8 cellular contexts compared by ENCODE assay signal in the genomic region with DNA sequence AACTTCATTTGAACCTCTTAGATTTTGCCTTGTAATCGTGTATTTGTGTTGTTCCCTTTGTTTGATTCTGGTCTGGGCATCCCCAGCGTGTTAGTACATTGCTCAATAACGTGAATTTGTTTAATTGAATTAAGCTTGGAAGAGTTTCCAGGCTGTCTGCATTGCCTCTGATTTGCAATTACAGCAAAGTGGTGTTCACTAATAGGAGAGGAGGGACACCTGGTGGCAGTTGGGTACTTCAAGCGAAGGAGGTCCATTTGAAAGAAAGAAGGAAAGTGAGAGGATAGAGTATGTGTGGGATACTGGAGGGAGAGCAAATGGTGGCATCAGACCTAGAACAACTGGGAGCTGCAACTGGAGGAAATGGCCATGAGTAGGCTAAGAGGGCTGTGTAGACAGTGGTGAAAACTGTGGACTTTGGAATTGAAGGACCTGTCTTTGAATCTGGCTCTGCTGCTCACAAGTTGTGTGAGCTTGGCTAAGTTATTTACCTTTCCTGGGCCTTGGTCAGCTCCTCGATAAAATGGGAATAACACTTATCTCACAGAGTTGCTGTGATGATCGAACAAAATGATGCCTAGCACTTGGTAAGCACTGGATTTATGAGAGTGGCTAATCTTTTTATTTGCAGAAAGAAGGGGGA. TPM values are rescaled to one million over a fixed set of nuclear protein-coding genes. Genes with fewer than 3 reads are reported as not detected.
DNase-seq lines count a peak whose midpoint lies in the region; ATAC-seq and TF ChIP-seq lines count a peak whose summit lies in the region.

No MANE protein-coding gene starts in this region.

- POLR2A ChIA-PET in A673 (lab: Charles Lee; ENCODE audit: low non-redundant PET) (no interaction called here), GM10248 (lab: Yijun Ruan, JAX) (no interaction called here)
- POLR2A ChIA-PET in activated CD4-positive, alpha-beta memory T cell treated with anti-CD3 and anti-CD28 coated beads for 36 hours (lab: Charles Lee) = no interaction called here

- TF ChIP-seq CTCF in A673 (conservative IDR thresholded peaks at IDR 0.05; ENCODE audit: low read depth, low read length) (peak; percentile 74), GM10248 (IDR thresholded peaks at IDR 0.05; ENCODE audit: control extremely low read depth, extremely low read depth, low read depth, missing control alignments) (peak; percentile 63), fibroblast of pulmonary artery (IDR thresholded peaks at IDR 0.05; ENCODE audit: low read length, missing control alignments) (peak; percentile 69), osteocyte (IDR thresholded peaks at IDR 0.05) (peak; percentile 72), glutamatergic neuron (IDR thresholded peaks at IDR 0.05; ENCODE audit: partially characterized antibody, unreplicated experiment) (no peak)

- intact Hi-C loops in A673 (cut with micrococcal nuclease; ENCODE audit: unreplicated experiment) = loop anchor here (5.0 to 10.0 kb wide), 3 partner anchors 641 to 754 kb away; no protein-coding TSS in a partner anchor
- intact Hi-C loops in activated CD4-positive, alpha-beta memory T cell treated with anti-CD3 and anti-CD28 coated beads for 36 hours (cut with micrococcal nuclease) = loop anchor here (1.0 to 10.0 kb wide), 2 partner anchors 641 to 755 kb away; no protein-coding TSS in a partner anchor

- CTCF ChIA-PET in A673 (lab: Charles Lee) (interaction anchor here (1.1 to 1.3 kb wide), 2 partner anchors 733 to 740 kb away, joined by 3 to 4 read pairs; no protein-coding TSS in a partner anchor), GM10248 (lab: Yijun Ruan, JAX) (interaction anchor here (0.6 to 3.0 kb wide), 21 partner anchors 9 to 756 kb away, joined by 3 to 36 read pairs (median 5); a partner anchor contains a TSS)
- CTCF ChIA-PET in activated CD4-positive, alpha-beta memory T cell treated with anti-CD3 and anti-CD28 coated beads for 36 hours (lab: Charles Lee) = interaction anchor here (0.6 to 2.3 kb wide), 14 partner anchors 12 to 758 kb away, joined by 3 to 17 read pairs (median 4); a partner anchor contains a TSS

- H3K27ac ChIP-seq in A673 (ENCODE audit: low read depth, low read length, poor library complexity, severe bottlenecking) = no peak overlapping the region

- peaks cover 11% of the 10 kb centered on the region for H3K4me1 ChIP-seq in A673 (ENCODE audit: insufficient read depth, low read length, poor library complexity, severe bottlenecking)

- BruUV-seq in A673 (replicated peaks; lab: Mats Ljungman, UMichigan) = no TSS peak

- peak; percentile 88 for DNase-seq in A673 (ENCODE audit: low spot score)
- DNase-seq in GM10248 (ENCODE audit: extremely low spot score) = peak; percentile 28
- peak; percentile 34 for DNase-seq in NCI-H2227 (lab: John Stamatoyannopoulos, UW; ENCODE audit: unreplicated experiment)
- DNase-seq in activated CD4-positive, alpha-beta memory T cell treated with anti-CD3 and anti-CD28 coated beads for 36 hours = peak; percentile 51
- peak; percentile 77 for DNase-seq in fibroblast of pulmonary artery (ENCODE audit: low read depth)
- no peak for DNase-seq in osteocyte (ENCODE audit: extremely low spot score, unreplicated experiment)
- no peak for DNase-seq in glutamatergic neuron

- no peaks in the 10 kb centered on the region for H3K36me3 ChIP-seq in A673 (ENCODE audit: insufficient read depth, low read length, poor library complexity, severe bottlenecking)

- peaks cover 1% of the 10 kb centered on the region for H3K27me3 Mint-ChIP-seq in activated CD4-positive, alpha-beta memory T cell treated with anti-CD3 and anti-CD28 coated beads for 36 hours
- peaks cover 3% of the 10 kb centered on the region for H3K27me3 Mint-ChIP-seq in osteocyte (ENCODE audit: unreplicated experiment)
- no peaks in the 10 kb centered on the region for H3K27me3 Mint-ChIP-seq in glutamatergic neuron (ENCODE audit: unreplicated experiment)

- H3K4me3 Mint-ChIP-seq in activated CD4-positive, alpha-beta memory T cell treated with anti-CD3 and anti-CD28 coated beads for 36 hours = no peak overlapping the region
- no peak overlapping the region for H3K4me3 Mint-ChIP-seq in osteocyte (ENCODE audit: unreplicated experiment)
- H3K4me3 Mint-ChIP-seq in glutamatergic neuron (ENCODE audit: unreplicated experiment) = no peak overlapping the region

- no peaks in the 10 kb centered on the region for H3K36me3 Mint-ChIP-seq in activated CD4-positive, alpha-beta memory T cell treated with anti-CD3 and anti-CD28 coated beads for 36 hours
- H3K36me3 Mint-ChIP-seq in osteocyte (ENCODE audit: unreplicated experiment) (no peaks in the 10 kb centered on the region), glutamatergic neuron (ENCODE audit: unreplicated experiment) (no peaks in the 10 kb centered on the region)

- H3K27me3 ChIP-seq in A673 (replicated peaks; ENCODE audit: insufficient read depth, low read depth, low read length, poor library complexity) = no peaks in the 10 kb centered on the region

- no peaks in the 10 kb centered on the region for H3K9me3 ChIP-seq in A673 (ENCODE audit: low read depth, low read length, poor library complexity, severe bottlenecking)

- no peaks in the 10 kb centered on the region for H3K9me3 Mint-ChIP-seq in activated CD4-positive, alpha-beta memory T cell treated with anti-CD3 and anti-CD28 coated beads for 36 hours
- H3K9me3 Mint-ChIP-seq in osteocyte (ENCODE audit: unreplicated experiment) (no peaks in the 10 kb centered on the region), glutamatergic neuron (ENCODE audit: unreplicated experiment) (peaks cover 6% of the 10 kb centered on the region)

- no peak overlapping the region for H3K27ac Mint-ChIP-seq in activated CD4-positive, alpha-beta memory T cell treated with anti-CD3 and anti-CD28 coated beads for 36 hours
- H3K27ac Mint-ChIP-seq in osteocyte (ENCODE audit: unreplicated experiment) (no peak overlapping the region), glutamatergic neuron (ENCODE audit: unreplicated experiment) (no peak overlapping the region)

- peak; percentile 60 for ATAC-seq in HG02852 (IDR thresholded peaks at IDR 0.05; ENCODE audit: unreplicated experiment)

- H3K4me3 ChIP-seq in A673 (ENCODE audit: low read depth, low read length, poor library complexity, severe bottlenecking) (no peak overlapping the region), fibroblast of pulmonary artery (replicated peaks; ENCODE audit: low read depth, low read length) (no peak overlapping the region)

- H3K4me1 Mint-ChIP-seq in activated CD4-positive, alpha-beta memory T cell treated with anti-CD3 and anti-CD28 coated beads for 36 hours (ENCODE audit: low read depth) = no peaks in the 10 kb centered on the region
- H3K4me1 Mint-ChIP-seq in osteocyte (ENCODE audit: unreplicated experiment) (peaks cover 11% of the 10 kb centered on the region), glutamatergic neuron (ENCODE audit: low read depth, unreplicated experiment) (no peaks in the 10 kb centered on the region)

RNA-seq across cellular contexts. Expression of a gene that starts 15.2 kb away (rescaled TPM):
- 3.3 and 4.4 TPM in 2 replicates for total RNA-seq in A673 (2021)
- under 1 TPM; 0.80 to 1.00 TPM for total RNA-seq in activated CD4-positive, alpha-beta memory T cell treated with anti-CD3 and anti-CD28 coated beads for 36 hours
- total RNA-seq in osteocyte = 1.5 and 2.3 TPM in 2 replicates
- 2.8 TPM for total RNA-seq in glutamatergic neuron (ENCODE audit: unreplicated experiment)

RNA-seq across cellular contexts. Expression of a gene that starts 45.7 kb away (rescaled TPM):
- total RNA-seq in A673 (2021) = 76.9 and 79.9 TPM in 2 replicates
- 10 to 100 TPM; 43.4 to 49.7 TPM for total RNA-seq in activated CD4-positive, alpha-beta memory T cell treated with anti-CD3 and anti-CD28 coated beads for 36 hours
- 75.2 and 78.3 TPM in 2 replicates for total RNA-seq in osteocyte
- 168 TPM for total RNA-seq in glutamatergic neuron (ENCODE audit: unreplicated experiment)

Comparison
In these comparisons a context has a peak if more than half of its experiments do, and no peak if none do; other contexts are left out.
1. DNase-seq: peak in A673 (single experiment), GM10248 (single experiment), NCI-H2227 (single experiment), activated CD4-positive, alpha-beta memory T cell treated with anti-CD3 and anti-CD28 coated beads for 36 hours (single experiment) and fibroblast of pulmonary artery (single experiment); none in osteocyte (single experiment) and glutamatergic neuron (single experiment).